ENCODE assay signal across 8 cellular contexts in the genomic region with DNA sequence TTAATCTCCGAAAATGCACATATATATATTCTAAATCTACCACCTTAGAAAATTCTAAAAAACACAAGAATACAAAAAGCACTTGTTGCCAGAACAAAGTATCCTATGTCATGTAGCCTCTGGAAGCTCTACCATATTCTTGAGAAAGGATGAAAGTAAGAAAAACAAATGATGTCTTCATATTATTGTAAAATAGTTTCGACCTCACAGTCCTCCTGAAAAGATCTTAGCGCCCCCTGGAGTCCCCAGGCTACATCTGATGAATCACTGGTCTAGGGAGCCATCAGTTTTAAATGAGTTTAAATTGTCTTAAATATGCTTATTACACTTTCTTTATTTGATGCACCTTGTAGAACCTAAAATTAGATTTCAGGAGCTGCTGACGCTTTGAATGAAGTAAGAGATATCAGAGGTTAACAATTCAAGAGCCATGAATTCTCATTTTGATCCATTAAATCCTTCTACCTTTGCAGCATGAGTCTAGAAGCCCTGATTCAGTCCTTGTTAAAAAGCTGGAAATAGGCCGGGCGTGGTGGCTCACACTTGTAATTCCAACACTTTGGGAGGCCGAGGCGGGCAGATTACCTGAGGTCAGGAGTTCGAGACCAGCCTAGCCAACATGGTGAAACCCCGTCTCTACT.
DNase-seq lines count a peak whose midpoint lies in the region; ATAC-seq and TF ChIP-seq lines count a peak whose summit lies in the region.

No MANE protein-coding gene starts in this region.

- TF ChIP-seq CTCF in epithelial cell of esophagus (IDR thresholded peaks at IDR 0.05; ENCODE audit: insufficient read depth, low read depth, low read length, missing control alignments) (peak; percentile 50), nephron progenitor cell (IDR thresholded peaks at IDR 0.05) (peak; percentile 73), upper lobe of left lung (IDR thresholded peaks at IDR 0.05) (peak; percentile 12 to 65 (median 42))

- H3K4me1 ChIP-seq in upper lobe of left lung, result peaks cover 0 to 15% (median 6%) of the 10 kb centered on the region in 4 donors

- H3K27me3 Mint-ChIP-seq in nephron progenitor cell (ENCODE audit: low read depth, poor library complexity), result no peaks in the 10 kb centered on the region

- 62 to 64% methylated on average over 10 of the region's 10 CpGs for WGBS in upper lobe of left lung, 2 donors

- no peak for TF ChIP-seq EP300 in upper lobe of left lung (IDR thresholded peaks at IDR 0.05)

- no peaks in the 10 kb centered on the region for H3K36me3 Mint-ChIP-seq in nephron progenitor cell (ENCODE audit: low read depth)

- peak in 1 of 2 donors; percentile 64 for ATAC-seq in upper lobe of left lung (ENCODE audit: low FRiP score in 2 of 2)
- no peak for ATAC-seq in GM21619 (IDR thresholded peaks at IDR 0.05; ENCODE audit: unreplicated experiment)

- H3K27me3 ChIP-seq in upper lobe of left lung, result no peaks in the 10 kb centered on the region

- no peak overlapping the region for H3K27ac ChIP-seq in upper lobe of left lung

- H3K4me3 ChIP-seq in epithelial cell of esophagus (ENCODE audit: low read length) (no peak overlapping the region), upper lobe of left lung (no peak overlapping the region)

- H3K9me3 Mint-ChIP-seq in nephron progenitor cell, result no peaks in the 10 kb centered on the region

- TF ChIP-seq POLR2A in upper lobe of left lung (IDR thresholded peaks at IDR 0.05), result no peak

- no peak overlapping the region for H3K4me3 Mint-ChIP-seq in nephron progenitor cell

- peak; percentile 7 to 22 for DNase-seq in activated CD8-positive, alpha-beta memory T cell treated with anti-CD3 and anti-CD28 coated beads for 1 hour (ENCODE audit: extremely low read depth in 1 of 2, low read depth in 1 of 2)
- DNase-seq in activated CD8-positive, alpha-beta memory T cell treated with anti-CD3 and anti-CD28 coated beads, Interleukin-2, amount 50 U/mL, for 48 hours, result no peak
- DNase-seq in NCI-H2029 (lab: John Stamatoyannopoulos, UW), result peak; percentile 3
- peak; percentile 24 for DNase-seq in activated CD4-positive, alpha-beta T cell treated with anti-CD3 and anti-CD28 coated beads, Interleukin-2, amount 50 U/mL, for 1 hour
- DNase-seq in epithelial cell of esophagus (ENCODE audit: low read depth), result peak; percentile 59
- peak; percentile 50 for DNase-seq in nephron progenitor cell
- DNase-seq in upper lobe of left lung, result peak in 1 of 2 donors; percentile 57

- H3K36me3 ChIP-seq in upper lobe of left lung, result no peaks in the 10 kb centered on the region

- H3K4me1 Mint-ChIP-seq in nephron progenitor cell, result peaks cover 19% of the 10 kb centered on the region

- H3K27ac Mint-ChIP-seq in nephron progenitor cell, result no peak overlapping the region

- no peaks in the 10 kb centered on the region for H3K9me3 ChIP-seq in upper lobe of left lung
